In the genomic region with DNA sequence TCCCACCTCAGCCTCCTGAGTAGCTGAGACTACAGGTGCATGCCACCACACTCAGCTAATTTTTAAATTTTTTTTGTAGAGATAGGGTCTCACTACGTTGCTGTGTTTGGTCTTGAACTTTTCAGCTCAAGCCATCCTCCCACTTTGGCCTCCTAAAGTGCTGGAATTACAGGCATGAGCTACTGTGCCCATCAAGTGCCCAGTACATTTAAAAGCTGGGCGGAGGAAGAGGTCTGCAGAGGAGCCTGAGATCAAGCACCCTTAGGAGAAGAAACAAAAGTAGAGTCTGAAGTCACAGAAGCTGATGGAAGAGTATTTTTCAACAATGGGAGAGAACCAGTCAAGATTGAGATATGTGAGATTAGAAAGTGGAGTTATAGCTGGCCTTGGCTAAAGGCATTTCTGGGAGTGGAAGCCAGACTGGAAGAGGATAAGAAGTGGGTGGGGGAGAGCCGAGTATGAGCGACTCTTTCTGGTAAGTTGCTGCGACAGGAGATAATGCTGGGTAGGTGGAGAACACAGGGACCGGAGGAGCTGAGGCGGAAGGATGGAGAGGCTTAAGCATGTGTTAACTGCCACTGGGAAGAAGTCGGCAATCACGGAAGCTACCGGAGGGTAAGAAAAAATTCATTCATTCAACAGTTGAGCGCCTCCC, we compare ENCODE assay signal across 1 cellular context.
TF ChIP-seq lines count a peak whose summit lies in the region.

No MANE protein-coding gene starts in this region.

TF ChIP-seq in K562, 482 proteins besides CTCF, POLR2A, EP300 and RAD21 (continued from another document):
- TF ChIP-seq, protein P1, sequence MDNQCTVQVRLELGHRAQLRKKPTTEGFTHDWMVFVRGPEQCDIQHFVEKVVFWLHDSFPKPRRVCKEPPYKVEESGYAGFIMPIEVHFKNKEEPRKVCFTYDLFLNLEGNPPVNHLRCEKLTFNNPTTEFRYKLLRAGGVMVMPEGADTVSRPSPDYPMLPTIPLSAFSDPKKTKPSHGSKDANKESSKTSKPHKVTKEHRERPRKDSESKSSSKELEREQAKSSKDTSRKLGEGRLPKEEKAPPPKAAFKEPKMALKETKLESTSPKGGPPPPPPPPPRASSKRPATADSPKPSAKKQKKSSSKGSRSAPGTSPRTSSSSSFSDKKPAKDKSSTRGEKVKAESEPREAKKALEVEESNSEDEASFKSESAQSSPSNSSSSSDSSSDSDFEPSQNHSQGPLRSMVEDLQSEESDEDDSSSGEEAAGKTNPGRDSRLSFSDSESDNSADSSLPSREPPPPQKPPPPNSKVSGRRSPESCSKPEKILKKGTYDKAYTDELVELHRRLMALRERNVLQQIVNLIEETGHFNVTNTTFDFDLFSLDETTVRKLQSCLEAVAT (IDR thresholded peaks at IDR 0.05), result no peak; a peak in 1 of 4 replicates
- TF ChIP-seq ZBED1 (IDR thresholded peaks at IDR 0.05) (no peak), ZKSCAN8 (CRISPR knock-in tag; IDR thresholded peaks at IDR 0.05) (no peak), RBM39 (optimal IDR thresholded peaks at IDR 0.05; ENCODE audit: low read depth, low read length) (no peak), MTF1 (CRISPR knock-in tag; IDR thresholded peaks at IDR 0.05; ENCODE audit: borderline replicate concordance) (no peak), ZKSCAN1 (IDR thresholded peaks at IDR 0.05; ENCODE audit: low read depth, low read length) (no peak), BRCA1 (IDR thresholded peaks at IDR 0.05) (no peak), BRCA1 (CRISPR knock-in tag; IDR thresholded peaks at IDR 0.05) (no peak), ZNF224 (CRISPR knock-in tag; IDR thresholded peaks at IDR 0.05) (no peak), MCM7 (IDR thresholded peaks at IDR 0.05) (no peak), CC2D1A (IDR thresholded peaks at IDR 0.05) (no peak), HMG20A (CRISPR knock-in tag; conservative IDR thresholded peaks at IDR 0.05) (no peak), JUND (IDR thresholded peaks at IDR 0.05; ENCODE audit: borderline replicate concordance, low read depth, low read length) (0 out of 2 replicates have a peak, but pooled peaks have one; percentile 1), JUND (tag; IDR thresholded peaks at IDR 0.05; ENCODE audit: borderline replicate concordance, low read depth, low read length) (no peak), ETV1 (tag; conservative IDR thresholded peaks at IDR 0.05; ENCODE audit: low read depth) (peak; percentile 49; the same call in 1 of the 2 replicates)
- TF ChIP-seq, protein P2, sequence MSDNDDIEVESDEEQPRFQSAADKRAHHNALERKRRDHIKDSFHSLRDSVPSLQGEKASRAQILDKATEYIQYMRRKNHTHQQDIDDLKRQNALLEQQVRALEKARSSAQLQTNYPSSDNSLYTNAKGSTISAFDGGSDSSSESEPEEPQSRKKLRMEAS (CRISPR knock-in tag; IDR thresholded peaks at IDR 0.05), result no peak
- TF ChIP-seq, protein P3, sequence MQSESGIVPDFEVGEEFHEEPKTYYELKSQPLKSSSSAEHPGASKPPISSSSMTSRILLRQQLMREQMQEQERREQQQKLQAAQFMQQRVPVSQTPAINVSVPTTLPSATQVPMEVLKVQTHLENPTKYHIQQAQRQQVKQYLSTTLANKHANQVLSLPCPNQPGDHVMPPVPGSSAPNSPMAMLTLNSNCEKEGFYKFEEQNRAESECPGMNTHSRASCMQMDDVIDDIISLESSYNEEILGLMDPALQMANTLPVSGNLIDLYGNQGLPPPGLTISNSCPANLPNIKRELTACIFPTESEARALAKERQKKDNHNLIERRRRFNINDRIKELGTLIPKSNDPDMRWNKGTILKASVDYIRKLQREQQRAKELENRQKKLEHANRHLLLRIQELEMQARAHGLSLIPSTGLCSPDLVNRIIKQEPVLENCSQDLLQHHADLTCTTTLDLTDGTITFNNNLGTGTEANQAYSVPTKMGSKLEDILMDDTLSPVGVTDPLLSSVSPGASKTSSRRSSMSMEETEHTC (IDR thresholded peaks at IDR 0.05), result no peak
- TF ChIP-seq, protein P4, sequence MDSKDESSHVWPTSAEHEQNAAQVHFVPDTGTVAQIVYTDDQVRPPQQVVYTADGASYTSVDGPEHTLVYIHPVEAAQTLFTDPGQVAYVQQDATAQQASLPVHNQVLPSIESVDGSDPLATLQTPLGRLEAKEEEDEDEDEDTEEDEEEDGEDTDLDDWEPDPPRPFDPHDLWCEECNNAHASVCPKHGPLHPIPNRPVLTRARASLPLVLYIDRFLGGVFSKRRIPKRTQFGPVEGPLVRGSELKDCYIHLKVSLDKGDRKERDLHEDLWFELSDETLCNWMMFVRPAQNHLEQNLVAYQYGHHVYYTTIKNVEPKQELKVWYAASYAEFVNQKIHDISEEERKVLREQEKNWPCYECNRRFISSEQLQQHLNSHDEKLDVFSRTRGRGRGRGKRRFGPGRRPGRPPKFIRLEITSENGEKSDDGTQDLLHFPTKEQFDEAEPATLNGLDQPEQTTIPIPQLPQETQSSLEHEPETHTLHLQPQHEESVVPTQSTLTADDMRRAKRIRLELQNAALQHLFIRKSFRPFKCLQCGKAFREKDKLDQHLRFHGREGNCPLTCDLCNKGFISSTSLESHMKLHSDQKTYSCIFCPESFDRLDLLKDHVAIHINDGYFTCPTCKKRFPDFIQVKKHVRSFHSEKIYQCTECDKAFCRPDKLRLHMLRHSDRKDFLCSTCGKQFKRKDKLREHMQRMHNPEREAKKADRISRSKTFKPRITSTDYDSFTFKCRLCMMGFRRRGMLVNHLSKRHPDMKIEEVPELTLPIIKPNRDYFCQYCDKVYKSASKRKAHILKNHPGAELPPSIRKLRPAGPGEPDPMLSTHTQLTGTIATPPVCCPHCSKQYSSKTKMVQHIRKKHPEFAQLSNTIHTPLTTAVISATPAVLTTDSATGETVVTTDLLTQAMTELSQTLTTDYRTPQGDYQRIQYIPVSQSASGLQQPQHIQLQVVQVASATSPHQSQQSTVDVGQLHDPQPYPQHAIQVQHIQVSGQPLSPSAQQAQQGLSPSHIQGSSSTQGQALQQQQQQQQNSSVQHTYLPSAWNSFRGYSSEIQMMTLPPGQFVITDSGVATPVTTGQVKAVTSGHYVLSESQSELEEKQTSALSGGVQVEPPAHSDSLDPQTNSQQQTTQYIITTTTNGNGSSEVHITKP (IDR thresholded peaks at IDR 0.05; ENCODE audit: partially characterized antibody), result peak; percentile 51
- TF ChIP-seq, protein P5, sequence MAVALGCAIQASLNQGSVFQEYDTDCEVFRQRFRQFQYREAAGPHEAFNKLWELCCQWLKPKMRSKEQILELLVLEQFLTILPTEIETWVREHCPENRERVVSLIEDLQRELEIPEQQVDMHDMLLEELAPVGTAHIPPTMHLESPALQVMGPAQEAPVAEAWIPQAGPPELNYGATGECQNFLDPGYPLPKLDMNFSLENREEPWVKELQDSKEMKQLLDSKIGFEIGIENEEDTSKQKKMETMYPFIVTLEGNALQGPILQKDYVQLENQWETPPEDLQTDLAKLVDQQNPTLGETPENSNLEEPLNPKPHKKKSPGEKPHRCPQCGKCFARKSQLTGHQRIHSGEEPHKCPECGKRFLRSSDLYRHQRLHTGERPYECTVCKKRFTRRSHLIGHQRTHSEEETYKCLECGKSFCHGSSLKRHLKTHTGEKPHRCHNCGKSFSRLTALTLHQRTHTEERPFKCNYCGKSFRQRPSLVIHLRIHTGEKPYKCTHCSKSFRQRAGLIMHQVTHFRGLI (CRISPR knock-in tag; IDR thresholded peaks at IDR 0.05), result no peak
TF ChIP-seq in K562: peak in this region for 38.
